In genomic region chr16:67013238-67013822, GRCh38 we compare ENCODE assay signal across 8 cellular contexts.
DNase-seq lines count a peak whose midpoint lies in the region; ATAC-seq and TF ChIP-seq lines count a peak whose summit lies in the region.

No MANE protein-coding gene starts in this region.

- H3K27me3 ChIP-seq in HL-60 (ENCODE audit: insufficient read depth, poor library complexity, severe bottlenecking) (peaks cover 13% of the 10 kb centered on the region), muscle layer of duodenum (ENCODE audit: low read depth, low read length) (peaks cover 9% of the 10 kb centered on the region)

- no peaks in the 10 kb centered on the region for H3K36me3 ChIP-seq in muscle layer of duodenum (ENCODE audit: control insufficient read depth in 1 of 2, insufficient read depth in 2 of 2, low read length in 2 of 2)

- ATAC-seq in GM18502 (IDR thresholded peaks at IDR 0.05; ENCODE audit: poor library complexity, unreplicated experiment) (no peak), HG02884 (IDR thresholded peaks at IDR 0.05; ENCODE audit: unreplicated experiment) (no peak)

- H3K27ac ChIP-seq in HL-60 (replicated peaks) = no peak overlapping the region
- peak overlapping the region; percentile 82 for H3K27ac ChIP-seq in caudate nucleus (ENCODE audit: low read depth, low read length)
- H3K27ac ChIP-seq in muscle layer of duodenum (ENCODE audit: low read length) = no peak overlapping the region

- H3K4me3 ChIP-seq in AG10803 (ENCODE audit: low read length) (peak overlapping the region; percentile 52), HL-60 (replicated peaks; ENCODE audit: insufficient read depth, low read length) (peak overlapping the region; percentile 42), muscle layer of duodenum (ENCODE audit: low read depth in 1 of 2, low read length in 2 of 2) (peak overlapping the region; percentile 26 to 59)

- no peaks in the 10 kb centered on the region for H3K9me3 ChIP-seq in muscle layer of duodenum (ENCODE audit: control insufficient read depth in 1 of 2, low read length in 2 of 2)

- DNase-seq in AG10803 (ENCODE audit: low read depth) = no peak
- DNase-seq in HL-60 (ENCODE audit: low read depth in 1 of 2, low spot score in 1 of 2) = no peak
- peak in 40 of 61 donors; percentile 5 to 67 (median 27) for DNase-seq in caudate nucleus (lab: John Stamatoyannopoulos, UW)
- DNase-seq in NCI-H510A treated with DMSO at 0.1 percent for 48 hours (lab: John Stamatoyannopoulos, UW) = no peak
- no peak for DNase-seq in NCI-H187 (lab: John Stamatoyannopoulos, UW)

- H3K4me1 ChIP-seq in muscle layer of duodenum (ENCODE audit: control insufficient read depth in 1 of 2, insufficient read depth in 2 of 2, low read length in 2 of 2) = peaks cover 0 to 10% of the 10 kb centered on the region in 2 donors

- TF ChIP-seq CTCF in AG10803 (conservative IDR thresholded peaks at IDR 0.05; ENCODE audit: low read length) = no peak
- TF ChIP-seq CTCF in HL-60 (IDR thresholded peaks at IDR 0.05; ENCODE audit: insufficient read depth, low read length) = no peak

Comparison
In these comparisons a context has a peak if more than half of its experiments do, and no peak if none do; other contexts are left out.
1. DNase-seq: peak in caudate nucleus (40 of 61); none in AG10803 (single experiment), HL-60 (0 of 2), NCI-H510A treated with DMSO at 0.1 percent for 48 hours (single experiment) and NCI-H187 (0 of 2).
2. Peak in every context shown above with its lines, with median percentiles within 50 percentile points of each other: H3K4me3 ChIP-seq.